20 cellular contexts compared by ENCODE assay signal in genomic region chr19:51345076-51345620, GRCh38. TPM values are rescaled to one million over a fixed set of nuclear protein-coding genes. Genes with fewer than 3 reads are reported as not detected.
DNase-seq lines count a peak whose midpoint lies in the region; ATAC-seq, FAIRE-seq and TF ChIP-seq lines count a peak whose summit lies in the region.
"Had no signal": no experiment of that assay in that cellular context is flagged by ENCODE, and none has a peak within 500 bp of the region (broad histone marks: within the 10 kb centered on the region; RNA-seq: fewer than 3 reads in every experiment).

No MANE protein-coding gene starts in this region.

- H3K79me2 ChIP-seq in K562 (ENCODE audit: control insufficient read depth, insufficient read depth, low read length) (no peaks in the 10 kb centered on the region), PC-9 (ENCODE audit: low read depth) (no peaks in the 10 kb centered on the region)

- peaks cover 25% of the 10 kb centered on the region for H3K27me3 Mint-ChIP-seq in nephron progenitor cell (ENCODE audit: low read depth, poor library complexity)

- no peak for TF ChIP-seq RAD21 in K562 (CRISPR knock-in tag; conservative IDR thresholded peaks at IDR 0.05 in 1 of 2, IDR thresholded peaks at IDR 0.05 in 1 of 2)

- no peaks in the 10 kb centered on the region for H3K9me2 ChIP-seq in PC-9 (ENCODE audit: insufficient read depth)

- no peak for FAIRE-seq in K562 (lab: Jason Lieb, UNC)
- FAIRE-seq: GM12891 had no signal

- peaks cover 14% of the 10 kb centered on the region for H3K36me3 Mint-ChIP-seq in nephron progenitor cell (ENCODE audit: low read depth)

- intact Hi-C loops in Right ventricle myocardium superior (cut with DNase I) (no loop called here), cardiac septum (cut with DNase I) (loop anchor here (10.0 kb wide), 1 partner anchor 50 kb away; the partner anchor contains the start of gene C19orf84), K562 (cut with micrococcal nuclease) (no loop called here), PC-9 (cut with micrococcal nuclease; ENCODE audit: unreplicated experiment) (no loop called here)

- POLR2A ChIA-PET in K562 (lab: Yijun Ruan, JAX) (interaction anchor here (1.8 kb wide), 1 partner anchor 8 kb away, joined by 5 read pairs; no protein-coding TSS in a partner anchor), PC-9 (lab: Charles Lee; ENCODE audit: unreplicated experiment) (no interaction called here)

- H3K27me3 ChIP-seq in K562 (ENCODE audit: control insufficient read depth in 2 of 2, insufficient read depth in 2 of 2, low read length in 2 of 2): no peaks in the 10 kb centered on the region
- H3K27me3 ChIP-seq in PC-9 (ENCODE audit: insufficient read depth, low read depth): no peaks in the 10 kb centered on the region

- H3K9ac ChIP-seq in K562 (ENCODE audit: insufficient read depth in 1 of 2, low read depth in 2 of 2, low read length in 2 of 2): peak overlapping the region in 1 of 2 experiments; percentile 3; a peak in 2 of 4 replicates
- H3K9ac ChIP-seq: BLaER1, GM23248 had no signal

- H3K27ac ChIP-seq in K562 (ENCODE audit: extremely low read depth, low read depth, low read length): no peak overlapping the region
- H3K27ac ChIP-seq in PC-9: no peak overlapping the region
- H3K27ac ChIP-seq: BLaER1, GM23248 had no signal

- DNase-seq in Right ventricle myocardium superior (peak; percentile 19), cardiac septum (ENCODE audit: low spot score) (no peak), K562 (ENCODE audit: extremely low read depth in 1 of 4, low spot score in 3 of 4) (no peak), nephron progenitor cell (no peak), PC-9 (no peak)
- DNase-seq: CD8-positive, alpha-beta T cell; GM23248; NCI-H1105 treated with DMSO at 0.1 percent for 48 hours; NCI-H1694 treated with DMSO at 0.1 percent for 48 hours; NCI-H2107; NCI-H510A; NCI-H748 treated with DMSO at 0.1 percent for 48 hours; OCI-M1; RPMI8226 had no signal

- BruUV-seq in K562 (replicated peaks; lab: Mats Ljungman, UMichigan) (no TSS peak), PC-9 (replicated peaks; lab: Mats Ljungman, UMichigan) (no TSS peak)

- H3K36me3 ChIP-seq in K562 (ENCODE audit: control insufficient read depth, insufficient read depth, low read length) (peaks cover 54% of the 10 kb centered on the region), PC-9 (ENCODE audit: low read depth) (no peaks in the 10 kb centered on the region)

- H3K9me3 ChIP-seq in K562 (replicated peaks; ENCODE audit: control insufficient read depth, insufficient read depth, low read depth, low read length) (no peaks in the 10 kb centered on the region), PC-9 (ENCODE audit: insufficient read depth, low read depth) (no peaks in the 10 kb centered on the region)
- H3K9me3 ChIP-seq: BLaER1, HAP-1 had no signal

- ATAC-seq in Right ventricle myocardium superior (ENCODE audit: poor library complexity): no peak
- ATAC-seq in K562: no peak
- ATAC-seq in HG02610 (IDR thresholded peaks at IDR 0.05; ENCODE audit: unreplicated experiment): no peak
- no peak for ATAC-seq in HG03342 (IDR thresholded peaks at IDR 0.05; ENCODE audit: unreplicated experiment)
- ATAC-seq: CD8-positive, alpha-beta T cell had no signal

- H3K4me2 ChIP-seq in K562 (ENCODE audit: insufficient read depth, low read length): no peak overlapping the region
- H3K4me2 ChIP-seq in PC-9: no peak overlapping the region
- H3K4me2 ChIP-seq: BLaER1 had no signal

- H3K4me1 ChIP-seq in K562 (replicated peaks in 1 of 2; ENCODE audit: control insufficient read depth in 2 of 2, insufficient read depth in 2 of 2, low read length in 2 of 2): peaks cover 29 to 39% of the 10 kb centered on the region in 2 experiments
- H3K4me1 ChIP-seq in PC-9 (replicated peaks; ENCODE audit: insufficient read depth): peaks cover 17% of the 10 kb centered on the region

- no peaks in the 10 kb centered on the region for H3K9me3 Mint-ChIP-seq in nephron progenitor cell
- H3K9me3 Mint-ChIP-seq: CD8-positive, alpha-beta T cell had no signal

- H3K4me3 ChIP-seq in K562 (no peak overlapping the region), PC-9 (no peak overlapping the region)
- H3K4me3 ChIP-seq: BLaER1, GM23248, HAP-1 had no signal

- peak overlapping the region; percentile 78 for H3K27ac Mint-ChIP-seq in nephron progenitor cell
- H3K27ac Mint-ChIP-seq: CD8-positive, alpha-beta T cell had no signal

- TF ChIP-seq CTCF in K562 (IDR thresholded peaks at IDR 0.05 in 2 of 3, conservative IDR thresholded peaks at IDR 0.05 in 1 of 3; ENCODE audit: insufficient read depth in 2 of 3, low read depth in 1 of 3, low read length in 3 of 3): no peak
- TF ChIP-seq CTCF in nephron progenitor cell (IDR thresholded peaks at IDR 0.05): no peak
- TF ChIP-seq CTCF in PC-9 (conservative IDR thresholded peaks at IDR 0.05): no peak

- TF ChIP-seq EP300 in K562 (IDR thresholded peaks at IDR 0.05; ENCODE audit: low read length): no peak

- peaks cover 35% of the 10 kb centered on the region for H3F3A ChIP-seq in PC-9 (ENCODE audit: insufficient read depth, low read depth)

- no peaks in the 10 kb centered on the region for H3K9me1 ChIP-seq in K562 (ENCODE audit: control insufficient read depth, insufficient read depth, low read length)

- CTCF ChIA-PET in K562 (lab: Yijun Ruan, JAX; ENCODE audit: low intra/inter-chr PET ratio) (no interaction called here), PC-9 (lab: Charles Lee) (no interaction called here)

- TF ChIP-seq POLR2A in K562 (conservative IDR thresholded peaks at IDR 0.05): 0 out of 2 replicates have a peak, but pooled peaks have one; percentile 23

- no peaks in the 10 kb centered on the region for H4K20me1 ChIP-seq in K562 (replicated peaks; ENCODE audit: control insufficient read depth, insufficient read depth, low read length)
- H4K20me1 ChIP-seq in PC-9 (ENCODE audit: insufficient read depth): no peaks in the 10 kb centered on the region; the same call in none of the 2 replicates
- H4K20me1 ChIP-seq: BLaER1 had no signal

- in situ Hi-C loops in K562 (cut with MboI): no loop called here

- no peak overlapping the region for H2AFZ ChIP-seq in K562 (ENCODE audit: low read depth, low read length)
- no peak overlapping the region for H2AFZ ChIP-seq in PC-9
- H2AFZ ChIP-seq: GM23248 had no signal

- whole genome bisulfite sequencing in K562 (ENCODE audit: insufficient coverage, low coverage, missing lambda C conversion rate): 91% methylated on average over 9 of the region's 9 CpGs

- H3K4me3 Mint-ChIP-seq in nephron progenitor cell: no peak overlapping the region
- H3K4me3 Mint-ChIP-seq: CD8-positive, alpha-beta T cell had no signal

- peaks cover 32% of the 10 kb centered on the region for H3K4me1 Mint-ChIP-seq in nephron progenitor cell

RNA-seq across cellular contexts. Expression of gene VSIG10L, which starts 3.2 kb away (rescaled TPM):
- 0.65 TPM for total RNA-seq in Right ventricle myocardium superior
- total RNA-seq in cardiac septum: 0.86 TPM
- 5.1 and 9.1 TPM in 2 replicates for total RNA-seq in K562 (2011; cell fraction: chromatin; rRNA removed; ENCODE audit: low replicate concordance)
- total RNA-seq in K562 (2011; cell fraction: nucleolus; rRNA removed): 3.4 and 5.2 TPM in 2 replicates
- 5.9 and 9.6 TPM in 2 replicates for total RNA-seq in K562 (2011; cell fraction: nucleoplasm; rRNA removed)
- total RNA-seq in K562 (2014; rRNA removed): 2.0 and 2.1 TPM in 2 replicates
- total RNA-seq in K562 (2014; rRNA removed; fragmentation: Illumina TruSeq; extraction: Trizol): 1.9 and 2.3 TPM in 2 replicates
- total RNA-seq in K562 (2015; rRNA removed; fragmentation: Illumina TruSeq; extraction: Trizol): 2.2 and 2.5 TPM in 2 replicates
- 7.6 and 7.7 TPM in 2 replicates for total RNA-seq in K562 (2021)
- 4.7 and 7.0 TPM in 2 replicates for polyA plus RNA-seq in K562 (2011; rRNA removed)
- polyA plus RNA-seq in K562 (2011; cell fraction: cytosol; rRNA removed): 4.2 and 5.6 TPM in 2 replicates
- 19.3 and 20.2 TPM in 2 replicates for polyA plus RNA-seq in K562 (2011; cell fraction: nucleus; rRNA removed)
- 6.7 and 8.5 TPM in 2 replicates for polyA plus RNA-seq in K562 (2012)
- polyA plus RNA-seq in K562 (2014; fragmentation: Illumina TruSeq; extraction: Trizol): 6.8 and 7.6 TPM in 2 replicates
- polyA plus RNA-seq in K562 (2014; fragmentation: Nextera tagmentation; extraction: Ambion mirVana): 1 to 10 TPM; 1.1 TPM
- polyA plus RNA-seq in K562 (2014; rRNA removed): 5.3 and 5.4 TPM in 2 replicates
- polyA minus RNA-seq in K562 (2011; rRNA and poly(A)+ RNA removed): 1.2 and 1.3 TPM in 2 replicates
- polyA minus RNA-seq in K562 (2011; cell fraction: cytosol; rRNA and poly(A)+ RNA removed): 0.67 and 1.8 TPM in 2 replicates
- polyA minus RNA-seq in K562 (2011; cell fraction: nucleus; rRNA and poly(A)+ RNA removed): 1.5 and 1.9 TPM in 2 replicates
- 2.3 and 2.8 TPM in 2 replicates for total RNA-seq in PC-9 (2021)
- total RNA-seq: CD8-positive, alpha-beta T cell had no signal

RNA-seq across cellular contexts. Expression of gene ETFB, which starts 21.0 kb away (rescaled TPM):
- total RNA-seq in Right ventricle myocardium superior: 530 TPM
- 180 TPM for total RNA-seq in cardiac septum
- 39.2 and 48.5 TPM in 2 replicates for total RNA-seq in K562 (2011; cell fraction: chromatin; rRNA removed; ENCODE audit: low replicate concordance)
- total RNA-seq in K562 (2011; cell fraction: nucleolus; rRNA removed): 47.0 and 50.3 TPM in 2 replicates
- 47.5 and 61.6 TPM in 2 replicates for total RNA-seq in K562 (2011; cell fraction: nucleoplasm; rRNA removed)
- 143 and 161 TPM in 2 replicates for total RNA-seq in K562 (2014; rRNA removed)
- 29.8 and 54.2 TPM in 2 replicates for total RNA-seq in K562 (2014; rRNA removed; fragmentation: Illumina TruSeq; extraction: Trizol)
- total RNA-seq in K562 (2015; rRNA removed; fragmentation: Illumina TruSeq; extraction: Trizol): 129 and 131 TPM in 2 replicates
- 130 and 142 TPM in 2 replicates for total RNA-seq in K562 (2021)
- polyA plus RNA-seq in K562 (2011; rRNA removed): 96.1 and 130 TPM in 2 replicates
- 169 and 204 TPM in 2 replicates for polyA plus RNA-seq in K562 (2011; cell fraction: cytosol; rRNA removed)
- polyA plus RNA-seq in K562 (2011; cell fraction: nucleus; rRNA removed): 70.0 and 71.8 TPM in 2 replicates
- 188 and 234 TPM in 2 replicates for polyA plus RNA-seq in K562 (2012)
- 56.3 and 136 TPM in 2 replicates for polyA plus RNA-seq in K562 (2014; fragmentation: Illumina TruSeq; extraction: Trizol)
- 10 to 100 TPM; 18.1 to 50.3 TPM for polyA plus RNA-seq in K562 (2014; fragmentation: Nextera tagmentation; extraction: Ambion mirVana)
- polyA plus RNA-seq in K562 (2014; rRNA removed): 112 and 123 TPM in 2 replicates
- 45.2 and 56.4 TPM in 2 replicates for polyA minus RNA-seq in K562 (2011; rRNA and poly(A)+ RNA removed)
- polyA minus RNA-seq in K562 (2011; cell fraction: cytosol; rRNA and poly(A)+ RNA removed): 66.9 and 70.1 TPM in 2 replicates
- 15.1 and 25.2 TPM in 2 replicates for polyA minus RNA-seq in K562 (2011; cell fraction: nucleus; rRNA and poly(A)+ RNA removed)
- 204 and 252 TPM in 2 replicates for total RNA-seq in PC-9 (2021)

RNA-seq across cellular contexts. Expression of gene CLDND2, which starts 23.7 kb away (rescaled TPM):
- 0.46 TPM for total RNA-seq in Right ventricle myocardium superior
- 1.0 TPM for total RNA-seq in cardiac septum
- not detected in 2 replicates for total RNA-seq in K562 (2011; cell fraction: chromatin; rRNA removed; ENCODE audit: low replicate concordance)
- not detected in 2 replicates for total RNA-seq in K562 (2011; cell fraction: nucleolus; rRNA removed)
- not detected in 2 replicates for total RNA-seq in K562 (2011; cell fraction: nucleoplasm; rRNA removed)
- total RNA-seq in K562 (2014; rRNA removed): not detected in 2 replicates
- 0.51 and 0.62 TPM in 2 replicates for total RNA-seq in K562 (2014; rRNA removed; fragmentation: Illumina TruSeq; extraction: Trizol)
- total RNA-seq in K562 (2015; rRNA removed; fragmentation: Illumina TruSeq; extraction: Trizol): 0.98 and 1.6 TPM in 2 replicates
- total RNA-seq in K562 (2021): 2.2 and 4.0 TPM in 2 replicates
- polyA plus RNA-seq in K562 (2011; rRNA removed): 0.45 and 0.76 TPM in 2 replicates
- 0.70 TPM in 1 of 2 replicates, not detected in the other for polyA plus RNA-seq in K562 (2011; cell fraction: cytosol; rRNA removed)
- 2.1 and 2.8 TPM in 2 replicates for polyA plus RNA-seq in K562 (2011; cell fraction: nucleus; rRNA removed)
- polyA plus RNA-seq in K562 (2012): 2.6 and 2.7 TPM in 2 replicates
- not detected in 2 replicates for polyA plus RNA-seq in K562 (2014; fragmentation: Illumina TruSeq; extraction: Trizol)
- 1 to 10 TPM in 1 of 2 experiments, under 1 TPM in 1; 0.84 to 2.0 TPM for polyA plus RNA-seq in K562 (2014; fragmentation: Nextera tagmentation; extraction: Ambion mirVana)
- not detected in 2 replicates for polyA plus RNA-seq in K562 (2014; rRNA removed)
- not detected in 2 replicates for polyA minus RNA-seq in K562 (2011; rRNA and poly(A)+ RNA removed)
- polyA minus RNA-seq in K562 (2011; cell fraction: cytosol; rRNA and poly(A)+ RNA removed): not detected in 2 replicates
- not detected in 2 replicates for polyA minus RNA-seq in K562 (2011; cell fraction: nucleus; rRNA and poly(A)+ RNA removed)
- 1.5 and 4.5 TPM in 2 replicates for total RNA-seq in PC-9 (2021)
- total RNA-seq: A172, GM23248 had no signal

RNA-seq across cellular contexts. Expression of gene NKG7, which starts 27.3 kb away (rescaled TPM):
- 2.3 TPM for total RNA-seq in Right ventricle myocardium superior
- 3.6 TPM for total RNA-seq in cardiac septum
- total RNA-seq in K562 (2011; cell fraction: chromatin; rRNA removed; ENCODE audit: low replicate concordance): not detected in 2 replicates
- 1.5 TPM in 1 of 2 replicates, not detected in the other for total RNA-seq in K562 (2011; cell fraction: nucleolus; rRNA removed)
- total RNA-seq in K562 (2011; cell fraction: nucleoplasm; rRNA removed): 0.81 TPM in 1 of 2 replicates, not detected in the other
- total RNA-seq in K562 (2014; rRNA removed): not detected in 2 replicates
- total RNA-seq in K562 (2014; rRNA removed; fragmentation: Illumina TruSeq; extraction: Trizol): not detected in 2 replicates
- 0.34 and 0.62 TPM in 2 replicates for total RNA-seq in K562 (2015; rRNA removed; fragmentation: Illumina TruSeq; extraction: Trizol)
- total RNA-seq in K562 (2021): 0.47 and 0.51 TPM in 2 replicates
- 0.33 and 0.46 TPM in 2 replicates for polyA plus RNA-seq in K562 (2011; rRNA removed)
- polyA plus RNA-seq in K562 (2011; cell fraction: cytosol; rRNA removed): 0.59 and 1.3 TPM in 2 replicates
- 0.39 and 0.64 TPM in 2 replicates for polyA plus RNA-seq in K562 (2011; cell fraction: nucleus; rRNA removed)
- polyA plus RNA-seq in K562 (2012): 1.7 and 1.8 TPM in 2 replicates
- polyA plus RNA-seq in K562 (2014; fragmentation: Illumina TruSeq; extraction: Trizol): 0.30 and 0.57 TPM in 2 replicates
- under 1 TPM; 0.67 to 0.70 TPM for polyA plus RNA-seq in K562 (2014; fragmentation: Nextera tagmentation; extraction: Ambion mirVana)
- polyA plus RNA-seq in K562 (2014; rRNA removed): 0.44 and 1.5 TPM in 2 replicates
- 0.25 TPM in 1 of 2 replicates, not detected in the other for polyA minus RNA-seq in K562 (2011; rRNA and poly(A)+ RNA removed)
- not detected in 2 replicates for polyA minus RNA-seq in K562 (2011; cell fraction: cytosol; rRNA and poly(A)+ RNA removed)
- polyA minus RNA-seq in K562 (2011; cell fraction: nucleus; rRNA and poly(A)+ RNA removed): not detected in 2 replicates
- total RNA-seq in PC-9 (2021): not detected in 2 replicates
- total RNA-seq: A172, GM23248 had no signal
- polyA plus RNA-seq: GM23248 had no signal

RNA-seq across cellular contexts. Expression of gene IGLON5, which starts 33.7 kb away (rescaled TPM):
- total RNA-seq in Right ventricle myocardium superior (not detected), cardiac septum (not detected), K562 (2014; rRNA removed) (0.12 and 0.14 TPM in 2 replicates), K562 (2014; rRNA removed; fragmentation: Illumina TruSeq; extraction: Trizol) (0.11 TPM in 1 of 2 replicates, not detected in the other), K562 (2015; rRNA removed; fragmentation: Illumina TruSeq; extraction: Trizol) (0.04 and 0.07 TPM in 2 replicates), K562 (2021) (0.22 and 0.27 TPM in 2 replicates), PC-9 (2021) (not detected in 2 replicates)
- 0.12 and 0.16 TPM in 2 replicates for total RNA-seq in K562 (2011; cell fraction: chromatin; rRNA removed; ENCODE audit: low replicate concordance)
- total RNA-seq in K562 (2011; cell fraction: nucleolus; rRNA removed): not detected in 2 replicates
- total RNA-seq in K562 (2011; cell fraction: nucleoplasm; rRNA removed): 0.29 TPM in 1 of 2 replicates, not detected in the other
- polyA plus RNA-seq in K562 (2011; rRNA removed) (0.14 TPM in 2 replicates), K562 (2014; fragmentation: Illumina TruSeq; extraction: Trizol) (0.14 and 0.15 TPM in 2 replicates), K562 (2014; fragmentation: Nextera tagmentation; extraction: Ambion mirVana) (not detected), K562 (2014; rRNA removed) (0.03 and 0.18 TPM in 2 replicates)
- 0.24 and 0.34 TPM in 2 replicates for polyA plus RNA-seq in K562 (2011; cell fraction: cytosol; rRNA removed)
- polyA plus RNA-seq in K562 (2011; cell fraction: nucleus; rRNA removed): 0.14 TPM in 2 replicates
- polyA plus RNA-seq in K562 (2012): 0.19 and 0.23 TPM in 2 replicates
- not detected in 2 replicates for polyA minus RNA-seq in K562 (2011; rRNA and poly(A)+ RNA removed)
- polyA minus RNA-seq in K562 (2011; cell fraction: cytosol; rRNA and poly(A)+ RNA removed): not detected in 2 replicates
- polyA minus RNA-seq in K562 (2011; cell fraction: nucleus; rRNA and poly(A)+ RNA removed): not detected in 2 replicates
- total RNA-seq: A172; CD8-positive, alpha-beta T cell; GM23248 had no signal
- polyA plus RNA-seq: GM23248 had no signal
